8 cellular contexts compared by ENCODE assay signal in the genomic region with DNA sequence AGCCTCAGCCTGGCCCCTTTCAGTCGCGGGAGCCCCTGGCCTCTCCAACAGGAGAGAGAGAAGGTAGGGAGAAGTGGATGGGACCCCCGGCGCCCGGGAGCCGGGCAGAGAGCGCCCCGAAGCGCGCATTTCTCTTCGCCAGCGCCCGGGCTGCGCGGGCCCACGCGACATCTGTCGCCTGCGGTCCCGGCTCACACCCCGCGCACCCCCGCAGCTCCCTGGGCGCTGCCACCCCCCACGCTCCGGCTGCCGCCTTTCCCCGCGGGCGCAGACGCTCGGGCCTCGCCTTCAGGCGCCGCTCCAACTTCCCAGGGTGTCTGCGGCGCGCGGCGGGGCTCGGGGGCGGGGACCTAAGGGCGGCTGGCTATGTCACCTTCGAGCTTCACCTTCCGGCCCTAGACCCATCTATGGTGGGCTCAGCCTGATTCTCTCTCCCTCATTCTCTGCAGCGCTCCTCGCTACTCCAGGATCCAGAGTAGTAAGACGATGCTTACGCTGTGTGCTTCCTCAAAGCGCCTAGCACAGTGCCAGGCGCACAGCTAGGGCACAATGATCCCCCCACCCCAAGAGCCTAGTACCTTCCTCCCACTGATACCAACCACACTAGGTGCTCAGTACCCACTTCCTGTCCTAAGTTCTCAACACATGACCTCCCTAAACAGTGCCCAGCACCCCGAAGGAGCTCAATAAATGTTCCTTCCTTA. TPM values are rescaled to one million over a fixed set of nuclear protein-coding genes. Genes with fewer than 3 reads are reported as not detected.
A peak's percentile ranks its signal among the peaks of the same experiment; 100 is the strongest.
DNase-seq lines count a peak whose midpoint lies in the region; ATAC-seq, FAIRE-seq and TF ChIP-seq lines count a peak whose summit lies in the region.

No MANE protein-coding gene starts in this region.

- H3K27me3 ChIP-seq in Karpas-422 (ENCODE audit: low read length) (peaks cover 2% of the 10 kb centered on the region; the same call in 1 of the 2 replicates), neural cell (ENCODE audit: insufficient read depth, low read depth, low read length) (peaks cover 79% of the 10 kb centered on the region), small intestine (ENCODE audit: control insufficient read depth in 2 of 2, insufficient read depth in 2 of 2, low read length in 2 of 2) (peaks cover 26 to 33% of the 10 kb centered on the region in 2 donors)

- no peaks in the 10 kb centered on the region for H3F3A ChIP-seq in neural cell (ENCODE audit: insufficient read depth, low read length, poor library complexity, severe bottlenecking)

- TF ChIP-seq EP300 in neural cell (conservative IDR thresholded peaks at IDR 0.05; ENCODE audit: poor library complexity, severe bottlenecking), result no peak

- H3K27ac Mint-ChIP-seq in central memory CD8-positive, alpha-beta T cell (ENCODE audit: low read depth), result no peak overlapping the region

- H3K9me3 ChIP-seq in Karpas-422 (ENCODE audit: low read length), result no peaks in the 10 kb centered on the region
- peaks cover 1% of the 10 kb centered on the region for H3K9me3 ChIP-seq in neural cell (ENCODE audit: low read length)
- no peaks in the 10 kb centered on the region for H3K9me3 ChIP-seq in small intestine (ENCODE audit: control insufficient read depth, low read depth)

- DNase-seq in D341Med (ENCODE audit: low spot score) (peak; percentile 63), Karpas-422 (no peak), small intestine (no peak), epidermal melanocyte (ENCODE audit: insufficient read length, low spot score) (no peak)
- DNase-seq in central memory CD8-positive, alpha-beta T cell (ENCODE audit: low spot score in 2 of 2), result no peak

- H3K36me3 ChIP-seq in Karpas-422 (ENCODE audit: insufficient read depth, low read length) (no peaks in the 10 kb centered on the region), neural cell (ENCODE audit: insufficient read depth, low read length) (no peaks in the 10 kb centered on the region), small intestine (ENCODE audit: control insufficient read depth in 2 of 2, insufficient read depth in 2 of 2, low read length in 2 of 2) (no peaks in the 10 kb centered on the region)

- TF ChIP-seq RAD21 in neural cell (conservative IDR thresholded peaks at IDR 0.05), result no peak

- H3K4me3 ChIP-seq in Karpas-422 (ENCODE audit: low read length) (peak overlapping the region; percentile 65), neural cell (ENCODE audit: low read length) (peak overlapping the region; percentile 69), small intestine (ENCODE audit: low read depth in 1 of 2, low read length in 2 of 2) (peak overlapping the region in 1 of 2 donors; percentile 13)

- H3K27ac ChIP-seq in Karpas-422 (ENCODE audit: low read length) (no peak overlapping the region), neural cell (ENCODE audit: low read length) (no peak overlapping the region), small intestine (ENCODE audit: low read depth in 1 of 2, low read length in 1 of 2) (no peak overlapping the region)

- H3K79me2 ChIP-seq in Karpas-422 (ENCODE audit: low read length) (no peaks in the 10 kb centered on the region), neural cell (replicated peaks; ENCODE audit: insufficient read depth, low read length) (no peaks in the 10 kb centered on the region)

- peak overlapping the region; percentile 58 for H3K4me3 Mint-ChIP-seq in central memory CD8-positive, alpha-beta T cell

- 2 to 4% (median 2%) methylated on average over 48 to 52 of the region's 52 CpGs for WGBS in small intestine, 3 donors

- no peak for ATAC-seq in central memory CD8-positive, alpha-beta T cell (replicated peaks; ENCODE audit: extremely low read depth, poor library complexity, severe bottlenecking)
- ATAC-seq in HG02642 (IDR thresholded peaks at IDR 0.05; ENCODE audit: poor library complexity, unreplicated experiment), result no peak
- no peak for ATAC-seq in GM19452 (IDR thresholded peaks at IDR 0.05; ENCODE audit: unreplicated experiment)

- H2AFZ ChIP-seq in Karpas-422 (ENCODE audit: low read length) (no peak overlapping the region; the same call in 1 of the 2 replicates), neural cell (ENCODE audit: low read depth, low read length) (no peak overlapping the region)

- H4K20me1 ChIP-seq in Karpas-422 (ENCODE audit: insufficient read depth, low read depth, low read length) (no peaks in the 10 kb centered on the region), neural cell (ENCODE audit: insufficient read depth) (no peaks in the 10 kb centered on the region)

- H3K9ac ChIP-seq in Karpas-422 (ENCODE audit: low read length) (peak overlapping the region; percentile 61), neural cell (ENCODE audit: low read length) (peak overlapping the region; percentile 18)

- H3K9me3 Mint-ChIP-seq in central memory CD8-positive, alpha-beta T cell, result no peaks in the 10 kb centered on the region

- H3K4me2 ChIP-seq in Karpas-422 (ENCODE audit: low read depth, low read length, poor library complexity, severe bottlenecking) (peak overlapping the region; percentile 77), neural cell (ENCODE audit: low read length) (no peak overlapping the region)

- H3K9me2 ChIP-seq in Karpas-422 (replicated peaks; ENCODE audit: insufficient read depth, low read length) (no peaks in the 10 kb centered on the region), neural cell (ENCODE audit: insufficient read depth, low read length) (no peaks in the 10 kb centered on the region)

- FAIRE-seq in small intestine (lab: Jason Lieb, UNC), result no peak

- H3K27me3 Mint-ChIP-seq in central memory CD8-positive, alpha-beta T cell, result peaks cover 95% of the 10 kb centered on the region

- no peaks in the 10 kb centered on the region for H3K36me3 Mint-ChIP-seq in central memory CD8-positive, alpha-beta T cell (ENCODE audit: insufficient read depth)

- TF ChIP-seq CTCF in neural cell (IDR thresholded peaks at IDR 0.05; ENCODE audit: poor library complexity, severe bottlenecking), result no peak

- peaks cover 26% of the 10 kb centered on the region for H3K4me1 Mint-ChIP-seq in central memory CD8-positive, alpha-beta T cell

- H3K4me1 ChIP-seq in Karpas-422 (ENCODE audit: low read length) (peaks cover 31% of the 10 kb centered on the region), small intestine (ENCODE audit: control insufficient read depth in 2 of 2, insufficient read depth in 1 of 2, low read depth in 1 of 2, low read length in 1 of 2) (peaks cover 2 to 4% of the 10 kb centered on the region in 2 donors)

TF ChIP-seq in neural cell, 6 proteins besides CTCF, POLR2A, EP300 and RAD21:
- TF ChIP-seq SMC3 (conservative IDR thresholded peaks at IDR 0.05; ENCODE audit: poor library complexity) (no peak), POLR2AphosphoS5 (IDR thresholded peaks at IDR 0.05) (no peak), EZH2 (IDR thresholded peaks at IDR 0.05; ENCODE audit: borderline replicate concordance, insufficient read depth, low read length, poor library complexity, severe bottlenecking) (no peak), TAF1 (IDR thresholded peaks at IDR 0.05; ENCODE audit: low read depth) (no peak), MXI1 (conservative IDR thresholded peaks at IDR 0.05; ENCODE audit: poor library complexity, severe bottlenecking) (no peak)
- TF ChIP-seq, protein P1, sequence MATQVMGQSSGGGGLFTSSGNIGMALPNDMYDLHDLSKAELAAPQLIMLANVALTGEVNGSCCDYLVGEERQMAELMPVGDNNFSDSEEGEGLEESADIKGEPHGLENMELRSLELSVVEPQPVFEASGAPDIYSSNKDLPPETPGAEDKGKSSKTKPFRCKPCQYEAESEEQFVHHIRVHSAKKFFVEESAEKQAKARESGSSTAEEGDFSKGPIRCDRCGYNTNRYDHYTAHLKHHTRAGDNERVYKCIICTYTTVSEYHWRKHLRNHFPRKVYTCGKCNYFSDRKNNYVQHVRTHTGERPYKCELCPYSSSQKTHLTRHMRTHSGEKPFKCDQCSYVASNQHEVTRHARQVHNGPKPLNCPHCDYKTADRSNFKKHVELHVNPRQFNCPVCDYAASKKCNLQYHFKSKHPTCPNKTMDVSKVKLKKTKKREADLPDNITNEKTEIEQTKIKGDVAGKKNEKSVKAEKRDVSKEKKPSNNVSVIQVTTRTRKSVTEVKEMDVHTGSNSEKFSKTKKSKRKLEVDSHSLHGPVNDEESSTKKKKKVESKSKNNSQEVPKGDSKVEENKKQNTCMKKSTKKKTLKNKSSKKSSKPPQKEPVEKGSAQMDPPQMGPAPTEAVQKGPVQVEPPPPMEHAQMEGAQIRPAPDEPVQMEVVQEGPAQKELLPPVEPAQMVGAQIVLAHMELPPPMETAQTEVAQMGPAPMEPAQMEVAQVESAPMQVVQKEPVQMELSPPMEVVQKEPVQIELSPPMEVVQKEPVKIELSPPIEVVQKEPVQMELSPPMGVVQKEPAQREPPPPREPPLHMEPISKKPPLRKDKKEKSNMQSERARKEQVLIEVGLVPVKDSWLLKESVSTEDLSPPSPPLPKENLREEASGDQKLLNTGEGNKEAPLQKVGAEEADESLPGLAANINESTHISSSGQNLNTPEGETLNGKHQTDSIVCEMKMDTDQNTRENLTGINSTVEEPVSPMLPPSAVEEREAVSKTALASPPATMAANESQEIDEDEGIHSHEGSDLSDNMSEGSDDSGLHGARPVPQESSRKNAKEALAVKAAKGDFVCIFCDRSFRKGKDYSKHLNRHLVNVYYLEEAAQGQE (IDR thresholded peaks at IDR 0.05; ENCODE audit: borderline replicate concordance), result no peak

RNA-seq across cellular contexts. Expression of a gene that starts 1.6 kb away (rescaled TPM):
- total RNA-seq in Karpas-422 (2014; rRNA removed; shearing (Covaris generic); ENCODE audit: low replicate concordance), result 0.94 and 1.2 TPM in 2 replicates
- polyA plus RNA-seq in neural cell (0.96 and 1.4 TPM in 2 replicates), small intestine (under 1 TPM in 1 of 3 donors, not detected in 2; 0.06 TPM)
- 0.97 and 1.2 TPM in 2 replicates for polyA minus RNA-seq in neural cell

RNA-seq across cellular contexts. Expression of a gene that starts 31.1 kb away (rescaled TPM):
- total RNA-seq in Karpas-422 (2014; rRNA removed; shearing (Covaris generic); ENCODE audit: low replicate concordance), result 34.8 TPM in 2 replicates
- polyA plus RNA-seq in neural cell (4.9 and 5.6 TPM in 2 replicates), small intestine (1 to 10 TPM; 1.1 to 5.6 (median 1.4) TPM)
- 13.3 and 15.3 TPM in 2 replicates for polyA minus RNA-seq in neural cell
